Comparison of ENCODE assay signal across 8 cellular contexts in the genomic region with DNA sequence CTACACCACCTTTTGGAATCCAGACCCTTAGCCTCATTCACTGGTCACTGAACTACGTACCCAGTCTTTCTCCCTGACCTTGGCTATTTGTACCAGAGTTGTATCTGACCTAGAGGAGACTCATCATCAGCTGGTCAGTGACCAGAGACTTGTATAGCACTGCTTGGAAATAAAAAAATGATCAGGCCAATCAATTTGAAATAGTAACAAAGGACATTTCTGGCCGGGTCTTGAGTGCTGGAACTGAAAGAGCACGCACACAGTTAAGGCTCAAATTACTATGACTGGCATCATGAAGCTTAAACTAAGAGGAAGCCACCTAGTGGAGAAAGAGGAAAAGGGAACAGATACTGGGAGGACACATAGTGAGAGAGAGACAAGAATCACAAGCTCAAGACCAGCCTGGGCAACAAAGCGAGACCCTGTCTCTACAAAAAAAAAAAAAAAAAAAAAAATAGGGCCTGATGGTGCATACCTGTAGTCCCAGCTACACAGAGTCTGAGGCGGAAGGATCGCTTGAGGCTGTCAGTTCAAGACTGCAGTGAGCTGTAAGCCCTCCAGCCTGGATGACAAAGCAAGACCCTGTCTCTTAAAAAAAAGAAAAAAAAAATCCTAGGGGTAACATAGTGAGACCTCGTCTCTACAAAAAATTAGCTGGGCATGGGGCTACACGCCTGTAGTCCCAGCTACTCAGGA. TPM values are rescaled to one million over a fixed set of nuclear protein-coding genes. Genes with fewer than 3 reads are reported as not detected.
DNase-seq lines count a peak whose midpoint lies in the region; ATAC-seq and TF ChIP-seq lines count a peak whose summit lies in the region.

No MANE protein-coding gene starts in this region.

- H3K27ac ChIP-seq in DND-41 (ENCODE audit: low read length) = no peak overlapping the region

- TF ChIP-seq CTCF in DND-41 (IDR thresholded peaks at IDR 0.05; ENCODE audit: borderline replicate concordance, extremely low read depth, low read length, poor library complexity, severe bottlenecking) (peak; percentile 80), retinal pigment epithelial cell (conservative IDR thresholded peaks at IDR 0.05; ENCODE audit: low read depth, low read length) (peak; percentile 71)

- DNase-seq in DND-41 (no peak), NCI-H2196 treated with DMSO at 0.1 percent for 48 hours (lab: John Stamatoyannopoulos, UW; ENCODE audit: unreplicated experiment) (peak; percentile 38), left cardiac atrium (no peak), retinal pigment epithelial cell (ENCODE audit: low read depth) (peak; percentile 37), ureter (ENCODE audit: low spot score) (no peak)
- no peak for DNase-seq in activated CD8-positive, alpha-beta T cell treated with anti-CD3 and anti-CD28 coated beads, Interleukin-2, amount 10 ng/mL, durations not matched to agents 7 days and 5 days

- H3K27me3 ChIP-seq in DND-41 (ENCODE audit: insufficient read depth, low read length, poor library complexity) = no peaks in the 10 kb centered on the region

- peaks cover 4% of the 10 kb centered on the region for H3K4me1 Mint-ChIP-seq in activated CD8-positive, alpha-beta T cell treated with anti-CD3 and anti-CD28 coated beads, Interleukin-2, amount 10 ng/mL, durations not matched to agents 7 days and 5 days (ENCODE audit: low read depth)

- no peak overlapping the region for H2AFZ ChIP-seq in DND-41 (ENCODE audit: low read depth, low read length)

- ATAC-seq in DND-41 (ENCODE audit: insufficient read depth, low read depth) (peak; percentile 98), GM19438 (IDR thresholded peaks at IDR 0.05; ENCODE audit: low read depth, unreplicated experiment) (peak; percentile 99), HG03354 (IDR thresholded peaks at IDR 0.05; ENCODE audit: poor library complexity, severe bottlenecking, unreplicated experiment) (peak; percentile 99), left cardiac atrium (peak; percentile 80 to 93)
- ATAC-seq in activated CD8-positive, alpha-beta T cell treated with anti-CD3 and anti-CD28 coated beads, Interleukin-2, amount 10 ng/mL, durations not matched to agents 7 days and 5 days = peak; percentile 97

- no peaks in the 10 kb centered on the region for H3K9me3 Mint-ChIP-seq in activated CD8-positive, alpha-beta T cell treated with anti-CD3 and anti-CD28 coated beads, Interleukin-2, amount 10 ng/mL, durations not matched to agents 7 days and 5 days (ENCODE audit: insufficient read depth)

- H4K20me1 ChIP-seq in DND-41 (ENCODE audit: insufficient read depth, low read length) = no peaks in the 10 kb centered on the region

- CTCF ChIA-PET in activated CD8-positive, alpha-beta T cell treated with anti-CD3 and anti-CD28 coated beads, Interleukin-2, amount 10 ng/mL, durations not matched to agents 7 days and 5 days (lab: Charles Lee) = interaction anchor here (0.6 to 1.6 kb wide), 40 partner anchors 8 to 297 kb away, joined by 3 to 24 read pairs (median 5); a partner anchor contains a TSS

- POLR2A ChIA-PET in activated CD8-positive, alpha-beta T cell treated with anti-CD3 and anti-CD28 coated beads, Interleukin-2, amount 10 ng/mL, durations not matched to agents 7 days and 5 days (lab: Charles Lee) = no interaction called here

- H3K36me3 Mint-ChIP-seq in activated CD8-positive, alpha-beta T cell treated with anti-CD3 and anti-CD28 coated beads, Interleukin-2, amount 10 ng/mL, durations not matched to agents 7 days and 5 days (ENCODE audit: low read depth) = no peaks in the 10 kb centered on the region

- H3K4me3 Mint-ChIP-seq in activated CD8-positive, alpha-beta T cell treated with anti-CD3 and anti-CD28 coated beads, Interleukin-2, amount 10 ng/mL, durations not matched to agents 7 days and 5 days = no peak overlapping the region

- H3K27me3 Mint-ChIP-seq in activated CD8-positive, alpha-beta T cell treated with anti-CD3 and anti-CD28 coated beads, Interleukin-2, amount 10 ng/mL, durations not matched to agents 7 days and 5 days (ENCODE audit: low read depth) = peaks cover 9% of the 10 kb centered on the region

- H3K36me3 ChIP-seq in DND-41 (ENCODE audit: insufficient read depth, low read length) = no peaks in the 10 kb centered on the region

- H3K79me2 ChIP-seq in DND-41 (ENCODE audit: insufficient read depth, low read length) = no peaks in the 10 kb centered on the region

- intact Hi-C loops in left cardiac atrium (cut with DNase I) = no loop called here

- H3K4me3 ChIP-seq in DND-41 (ENCODE audit: low read depth in 1 of 2, low read length in 2 of 2) (no peak overlapping the region), retinal pigment epithelial cell (ENCODE audit: low read length) (no peak overlapping the region)

- no peaks in the 10 kb centered on the region for H3K4me1 ChIP-seq in DND-41 (ENCODE audit: insufficient read depth, low read length)

- no peak overlapping the region for H3K9ac ChIP-seq in DND-41 (ENCODE audit: low read depth, low read length)

- H3K27ac Mint-ChIP-seq in activated CD8-positive, alpha-beta T cell treated with anti-CD3 and anti-CD28 coated beads, Interleukin-2, amount 10 ng/mL, durations not matched to agents 7 days and 5 days = no peak overlapping the region

- H3K9me3 ChIP-seq in DND-41 (ENCODE audit: insufficient read depth, low read length, severe bottlenecking) = no peaks in the 10 kb centered on the region

- H3K4me2 ChIP-seq in DND-41 (ENCODE audit: insufficient read depth, low read length) = no peak overlapping the region

RNA-seq across cellular contexts. Expression of a gene that starts 12.8 kb away (rescaled TPM):
- 10 to 100 TPM; 51.2 to 56.6 TPM for total RNA-seq in activated CD8-positive, alpha-beta T cell treated with anti-CD3 and anti-CD28 coated beads, Interleukin-2, amount 10 ng/mL, durations not matched to agents 7 days and 5 days
- total RNA-seq in left cardiac atrium (10 to 100 TPM; 28.5 to 39.6 TPM), ureter (33.7 TPM)

Comparison
In these comparisons a context has a peak if more than half of its experiments do, and no peak if none do; other contexts are left out.
1. DNase-seq: peak in NCI-H2196 treated with DMSO at 0.1 percent for 48 hours (single experiment) and retinal pigment epithelial cell (single experiment); none in DND-41 (single experiment), activated CD8-positive, alpha-beta T cell treated with anti-CD3 and anti-CD28 coated beads, Interleukin-2, amount 10 ng/mL, durations not matched to agents 7 days and 5 days (single experiment), left cardiac atrium (single experiment) and ureter (single experiment).
2. Peak in every context shown above with its lines, with median percentiles within 50 percentile points of each other: ATAC-seq.